19 cellular contexts compared by ENCODE assay signal in genomic region chr15:68581725-68582124, GRCh38. TPM values are rescaled to one million over a fixed set of nuclear protein-coding genes. Genes with fewer than 3 reads are reported as not detected.
DNase-seq lines count a peak whose midpoint lies in the region; ATAC-seq and TF ChIP-seq lines count a peak whose summit lies in the region.
"Had no signal": no experiment of that assay in that cellular context is flagged by ENCODE, and none has a peak within 500 bp of the region (broad histone marks: within the 10 kb centered on the region; RNA-seq: fewer than 3 reads in every experiment).

No MANE protein-coding gene starts in this region.

- peak overlapping the region; percentile 66 for H3K4me3 Mint-ChIP-seq in endothelial cell (ENCODE audit: unreplicated experiment)
- H3K4me3 Mint-ChIP-seq: activated naive CD4-positive, alpha-beta T cell treated with anti-CD3 and anti-CD28 coated beads, Interleukin-2, amount 10 ng/mL, durations not matched to agents 7 days and 5 days; memory B cell; natural killer cell treated with Interleukin-12 subunit alpha and Interleukin-12 subunit beta and Interleukin-15 and Interleukin-18, amount 100 ng/mL, for 72 hours had no signal

- H3K4me1 Mint-ChIP-seq in endothelial cell (ENCODE audit: unreplicated experiment), result peaks cover 67% of the 10 kb centered on the region

- DNase-seq in EL, result peak; percentile 47
- DNase-seq in NCI-H524 treated with DMSO at 0.1 percent for 48 hours (lab: John Stamatoyannopoulos, UW), result peak; percentile 72
- no peak for DNase-seq in endothelial cell (ENCODE audit: low spot score)
- peak; percentile 34 for DNase-seq in pons (ENCODE audit: low spot score)
- DNase-seq in NCI-H748 treated with DMSO at 0.1 percent for 48 hours (lab: John Stamatoyannopoulos, UW), result no peak
- no peak for DNase-seq in NCI-H2107 treated with DMSO at 0.1 percent for 48 hours (lab: John Stamatoyannopoulos, UW; ENCODE audit: unreplicated experiment)
- DNase-seq: activated CD4-positive, alpha-beta T cell treated with anti-CD3 and anti-CD28 coated beads for 4 hours; activated naive CD4-positive, alpha-beta T cell treated with anti-CD3 and anti-CD28 coated beads, Interleukin-2, amount 10 ng/mL, durations not matched to agents 7 days and 5 days; GF-D8; NCI-H146; NCI-H446 treated with DMSO at 0.1 percent for 48 hours; PC-3; SK-N-SH; stimulated activated CD4-positive, alpha-beta T cell treated with anti-CD3 and anti-CD28 coated beads, Interleukin-1b, Interleukin-23, amount 100 ng/mL, for 48 hours had no signal

- ATAC-seq in GM21526 (IDR thresholded peaks at IDR 0.05; ENCODE audit: low FRiP score, unreplicated experiment) (no peak), HG02970 (IDR thresholded peaks at IDR 0.05; ENCODE audit: low FRiP score, unreplicated experiment) (no peak)
- ATAC-seq: esophagus mucosa; natural killer cell treated with Interleukin-12 subunit alpha and Interleukin-12 subunit beta and Interleukin-15 and Interleukin-18, amount 100 ng/mL, for 72 hours; PC-3 had no signal

- H3K27ac Mint-ChIP-seq in endothelial cell (ENCODE audit: unreplicated experiment), result no peak overlapping the region
- H3K27ac Mint-ChIP-seq: activated naive CD4-positive, alpha-beta T cell treated with anti-CD3 and anti-CD28 coated beads, Interleukin-2, amount 10 ng/mL, durations not matched to agents 7 days and 5 days; memory B cell; natural killer cell treated with Interleukin-12 subunit alpha and Interleukin-12 subunit beta and Interleukin-15 and Interleukin-18, amount 100 ng/mL, for 72 hours had no signal

- H3K9me3 Mint-ChIP-seq in endothelial cell (ENCODE audit: unreplicated experiment), result no peaks in the 10 kb centered on the region
- H3K9me3 Mint-ChIP-seq: activated naive CD4-positive, alpha-beta T cell treated with anti-CD3 and anti-CD28 coated beads, Interleukin-2, amount 10 ng/mL, durations not matched to agents 7 days and 5 days; memory B cell; natural killer cell treated with Interleukin-12 subunit alpha and Interleukin-12 subunit beta and Interleukin-15 and Interleukin-18, amount 100 ng/mL, for 72 hours had no signal

- TF ChIP-seq CTCF in endothelial cell (IDR thresholded peaks at IDR 0.05; ENCODE audit: unreplicated experiment), result no peak

- peaks cover 3% of the 10 kb centered on the region for H3K36me3 Mint-ChIP-seq in endothelial cell (ENCODE audit: low read depth, unreplicated experiment)
- H3K36me3 Mint-ChIP-seq: activated naive CD4-positive, alpha-beta T cell treated with anti-CD3 and anti-CD28 coated beads, Interleukin-2, amount 10 ng/mL, durations not matched to agents 7 days and 5 days; memory B cell; natural killer cell treated with Interleukin-12 subunit alpha and Interleukin-12 subunit beta and Interleukin-15 and Interleukin-18, amount 100 ng/mL, for 72 hours had no signal

- peaks cover 21% of the 10 kb centered on the region for H3K27me3 Mint-ChIP-seq in endothelial cell (ENCODE audit: unreplicated experiment)

RNA-seq across cellular contexts. Expression of gene CORO2B, which starts 2.9 kb away (rescaled TPM):
- 71.7 TPM for total RNA-seq in endothelial cell (ENCODE audit: unreplicated experiment)
- total RNA-seq: natural killer cell treated with Interleukin-12 subunit alpha and Interleukin-12 subunit beta and Interleukin-15 and Interleukin-18, amount 100 ng/mL, for 72 hours had no signal

Comparison
In these comparisons a context has a peak if more than half of its experiments do, and no peak if none do; other contexts are left out.
1. DNase-seq: peak in EL (single experiment), NCI-H524 treated with DMSO at 0.1 percent for 48 hours (single experiment) and pons (single experiment); none in endothelial cell (single experiment), NCI-H748 treated with DMSO at 0.1 percent for 48 hours (single experiment) and NCI-H2107 treated with DMSO at 0.1 percent for 48 hours (single experiment).